ENCODE assay signal across 22 cellular contexts in genomic region chr5:82416506-82416905, GRCh38.
DNase-seq lines count a peak whose midpoint lies in the region; FAIRE-seq and TF ChIP-seq lines count a peak whose summit lies in the region.
"Had no signal": no experiment of that assay in that cellular context is flagged by ENCODE, and none has a peak within 500 bp of the region (broad histone marks: within the 10 kb centered on the region; RNA-seq: fewer than 3 reads in every experiment).

No MANE protein-coding gene starts in this region.

- no peaks in the 10 kb centered on the region for H3K9me3 ChIP-seq in HUES48 (ENCODE audit: control insufficient read depth, insufficient read depth, low read length)
- H3K9me3 ChIP-seq: A549, BLaER1, HAP-1, SK-N-SH had no signal

- CTCF ChIA-PET in activated CD4-positive, alpha-beta memory T cell treated with anti-CD3 and anti-CD28 coated beads, Interleukin-2, amount 10 ng/mL, durations not matched to agents 7 days and 5 days (lab: Charles Lee), result no interaction called here

- POLR2A ChIA-PET in activated CD4-positive, alpha-beta memory T cell treated with anti-CD3 and anti-CD28 coated beads, Interleukin-2, amount 10 ng/mL, durations not matched to agents 7 days and 5 days (lab: Charles Lee), result no interaction called here

- H3K9ac ChIP-seq in HUES48 (ENCODE audit: low read depth, low read length), result no peak overlapping the region
- H3K9ac ChIP-seq: BLaER1, KMS-11, SK-N-SH had no signal

- peak overlapping the region; percentile 56 for H3K27ac Mint-ChIP-seq in progenitor cell of endocrine pancreas
- H3K27ac Mint-ChIP-seq in activated CD4-positive, alpha-beta memory T cell treated with anti-CD3 and anti-CD28 coated beads, Interleukin-2, amount 10 ng/mL, durations not matched to agents 7 days and 5 days, result no peak overlapping the region
- H3K27ac Mint-ChIP-seq: CD4-positive, alpha-beta memory T cell had no signal

- peak; percentile 54 for DNase-seq in bronchial epithelial cell (ENCODE audit: low read depth)
- peak; percentile 29 for DNase-seq in iPS-NIHi7 (ENCODE audit: extremely low spot score)
- DNase-seq in progenitor cell of endocrine pancreas (ENCODE audit: low spot score, unreplicated experiment), result no peak
- no peak for DNase-seq in stimulated activated CD4-positive, alpha-beta T cell treated with anti-CD3 and anti-CD28 coated beads, Interleukin-2, amount 100 ng/mL, for 48 hours
- DNase-seq in activated CD4-positive, alpha-beta memory T cell treated with anti-CD3 and anti-CD28 coated beads, Interleukin-2, amount 10 ng/mL, durations not matched to agents 7 days and 5 days, result no peak
- DNase-seq in D341Med (ENCODE audit: low spot score), result no peak
- DNase-seq: CD4-positive, alpha-beta memory T cell; DMS79 treated with DMSO at 0.1 percent for 48 hours; NCI-H1417; NCI-H187; NCI-H2107; NCI-H2227 treated with DMSO at 0.1 percent for 48 hours; NCI-H524; NCI-H82; SHP77; SK-N-SH had no signal

- H3K4me1 Mint-ChIP-seq in progenitor cell of endocrine pancreas (ENCODE audit: low read depth), result peaks cover 21% of the 10 kb centered on the region
- peaks cover 2% of the 10 kb centered on the region for H3K4me1 Mint-ChIP-seq in activated CD4-positive, alpha-beta memory T cell treated with anti-CD3 and anti-CD28 coated beads, Interleukin-2, amount 10 ng/mL, durations not matched to agents 7 days and 5 days
- H3K4me1 Mint-ChIP-seq: CD4-positive, alpha-beta memory T cell had no signal

- no peaks in the 10 kb centered on the region for H3K36me3 ChIP-seq in HUES48 (ENCODE audit: control insufficient read depth, insufficient read depth, low read length)
- no peaks in the 10 kb centered on the region for H3K36me3 ChIP-seq in bronchial epithelial cell (ENCODE audit: control insufficient read depth, insufficient read depth, low read length)
- H3K36me3 ChIP-seq: BLaER1, HAP-1 had no signal

- peaks cover 3% of the 10 kb centered on the region for H3K9me3 Mint-ChIP-seq in progenitor cell of endocrine pancreas (ENCODE audit: low read depth)
- no peaks in the 10 kb centered on the region for H3K9me3 Mint-ChIP-seq in activated CD4-positive, alpha-beta memory T cell treated with anti-CD3 and anti-CD28 coated beads, Interleukin-2, amount 10 ng/mL, durations not matched to agents 7 days and 5 days
- H3K9me3 Mint-ChIP-seq: CD4-positive, alpha-beta memory T cell had no signal

- H3K27me3 Mint-ChIP-seq in progenitor cell of endocrine pancreas, result no peaks in the 10 kb centered on the region
- H3K27me3 Mint-ChIP-seq in activated CD4-positive, alpha-beta memory T cell treated with anti-CD3 and anti-CD28 coated beads, Interleukin-2, amount 10 ng/mL, durations not matched to agents 7 days and 5 days, result no peaks in the 10 kb centered on the region
- H3K27me3 Mint-ChIP-seq: CD4-positive, alpha-beta memory T cell had no signal

- H3K27me3 ChIP-seq in HUES48 (ENCODE audit: control insufficient read depth, insufficient read depth, low read length), result no peaks in the 10 kb centered on the region
- H3K27me3 ChIP-seq in bronchial epithelial cell (ENCODE audit: control insufficient read depth, insufficient read depth, low read length), result no peaks in the 10 kb centered on the region
- H3K27me3 ChIP-seq: BLaER1 had no signal

- no peak overlapping the region for H3K4me3 ChIP-seq in HUES48 (ENCODE audit: low read depth, low read length)
- no peak overlapping the region for H3K4me3 ChIP-seq in bronchial epithelial cell (ENCODE audit: low read depth, low read length)
- H3K4me3 ChIP-seq: A549, BLaER1, HAP-1 had no signal

- no peak for TF ChIP-seq CTCF in bronchial epithelial cell (IDR thresholded peaks at IDR 0.05; ENCODE audit: insufficient read depth, low read length, severe bottlenecking)
- TF ChIP-seq CTCF in progenitor cell of endocrine pancreas (IDR thresholded peaks at IDR 0.05; ENCODE audit: unreplicated experiment), result no peak

- no peak overlapping the region for H3K4me3 Mint-ChIP-seq in progenitor cell of endocrine pancreas (ENCODE audit: low read depth)
- H3K4me3 Mint-ChIP-seq in activated CD4-positive, alpha-beta memory T cell treated with anti-CD3 and anti-CD28 coated beads, Interleukin-2, amount 10 ng/mL, durations not matched to agents 7 days and 5 days, result no peak overlapping the region
- H3K4me3 Mint-ChIP-seq: CD4-positive, alpha-beta memory T cell had no signal

- H3K27ac ChIP-seq in HUES48 (ENCODE audit: low read depth, low read length), result peak overlapping the region; percentile 46
- H3K27ac ChIP-seq: A549, BLaER1, KMS-11 had no signal

- FAIRE-seq in bronchial epithelial cell (lab: Jason Lieb, UNC), result no peak
- FAIRE-seq: A549, G401.6 had no signal

- H3K36me3 Mint-ChIP-seq in progenitor cell of endocrine pancreas (ENCODE audit: insufficient read depth), result no peaks in the 10 kb centered on the region
- no peaks in the 10 kb centered on the region for H3K36me3 Mint-ChIP-seq in activated CD4-positive, alpha-beta memory T cell treated with anti-CD3 and anti-CD28 coated beads, Interleukin-2, amount 10 ng/mL, durations not matched to agents 7 days and 5 days (ENCODE audit: low read depth)
- H3K36me3 Mint-ChIP-seq: CD4-positive, alpha-beta memory T cell had no signal

- peaks cover 19% of the 10 kb centered on the region for H3K4me1 ChIP-seq in HUES48 (ENCODE audit: control insufficient read depth, insufficient read depth, low read length)
- H3K4me1 ChIP-seq: BLaER1, HAP-1 had no signal

Comparison
In these comparisons a context has a peak if more than half of its experiments do, and no peak if none do; other contexts are left out.
1. DNase-seq: peak in bronchial epithelial cell (single experiment) and iPS-NIHi7 (single experiment); none in progenitor cell of endocrine pancreas (single experiment), stimulated activated CD4-positive, alpha-beta T cell treated with anti-CD3 and anti-CD28 coated beads, Interleukin-2, amount 100 ng/mL, for 48 hours (0 of 2), activated CD4-positive, alpha-beta memory T cell treated with anti-CD3 and anti-CD28 coated beads, Interleukin-2, amount 10 ng/mL, durations not matched to agents 7 days and 5 days (single experiment) and D341Med (single experiment).